ENCODE assay signal across 9 cellular contexts in the genomic region with DNA sequence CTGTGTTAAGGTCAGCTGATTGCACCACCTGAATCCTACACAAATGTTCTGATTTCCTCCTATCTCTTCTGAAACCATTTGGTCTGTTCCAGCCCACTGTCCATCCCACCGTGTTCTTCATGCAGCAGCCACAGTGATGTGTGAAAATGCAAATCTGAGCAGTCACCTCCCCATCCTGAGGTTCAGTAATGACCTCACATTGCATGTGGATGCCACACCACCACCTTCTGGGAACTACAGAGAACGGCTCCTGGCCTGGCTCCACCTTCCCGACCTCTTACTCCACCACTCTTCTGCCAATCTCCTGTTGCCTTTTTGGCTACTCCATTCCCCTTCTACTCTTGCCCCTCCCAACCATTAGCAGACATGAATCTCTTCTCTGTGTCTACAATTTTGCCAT.
DNase-seq lines count a peak whose midpoint lies in the region; ATAC-seq and TF ChIP-seq lines count a peak whose summit lies in the region.
"Had no signal": no experiment of that assay in that cellular context is flagged by ENCODE, and none has a peak within 500 bp of the region (broad histone marks: within the 10 kb centered on the region; RNA-seq: fewer than 3 reads in every experiment).

No MANE protein-coding gene starts in this region.

- no TSS peak for BruUV-seq in PC-3 (replicated peaks; lab: Mats Ljungman, UMichigan)

- WGBS in lower leg skin, 2 donors = 56 to 66% methylated on average over 3 of the region's 3 CpGs

- peaks cover 26% of the 10 kb centered on the region; the same call in 1 of the 2 replicates for H3K36me3 ChIP-seq in PC-3 (ENCODE audit: low read depth, low read length)

- no peak for TF ChIP-seq CTCF in GM13976 (IDR thresholded peaks at IDR 0.05; ENCODE audit: borderline replicate concordance, control extremely low read depth, extremely low read depth, insufficient read depth, missing control alignments)
- TF ChIP-seq CTCF in PC-3 (conservative IDR thresholded peaks at IDR 0.05; ENCODE audit: low read depth, low read length) = 0 out of 2 replicates have a peak, but pooled peaks have one; percentile 16
- no peak for TF ChIP-seq CTCF in lower leg skin (IDR thresholded peaks at IDR 0.05)

- in situ Hi-C loops in GM13976 (cut with MboI; ENCODE audit: low sequenced_read_pairs, unreplicated experiment) = no loop called here

- no peak overlapping the region for H3K9ac ChIP-seq in PC-3 (ENCODE audit: low read length)

- intact Hi-C loops in PC-3 (cut with micrococcal nuclease) (loop anchor here (5.0 kb wide), 1 partner anchor 70 kb away; no protein-coding TSS in a partner anchor), lower leg skin (cut with DNase I; ENCODE audit: low total_unique reads) (no loop called here)
- intact Hi-C loops in activated CD4-positive, alpha-beta memory T cell treated with anti-CD3 and anti-CD28 coated beads for 36 hours (cut with micrococcal nuclease) = no loop called here

- no peak overlapping the region for H3K4me2 ChIP-seq in PC-3 (ENCODE audit: low read length)

- no peak overlapping the region for H3K27ac ChIP-seq in PC-3 (ENCODE audit: low read length)

- H3F3A ChIP-seq in PC-3 (ENCODE audit: low read length, unreplicated experiment) = no peaks in the 10 kb centered on the region

- H3K4me1 ChIP-seq in PC-3 (ENCODE audit: insufficient read depth, low read length) = no peaks in the 10 kb centered on the region

- no peaks in the 10 kb centered on the region for H4K20me1 ChIP-seq in PC-3 (ENCODE audit: low read length)

- ATAC-seq in PC-3 (peak; percentile 30; the same call in 1 of the 2 replicates), HG02763 (IDR thresholded peaks at IDR 0.05; ENCODE audit: unreplicated experiment) (no peak)
- ATAC-seq: activated CD8-positive, alpha-beta memory T cell treated with anti-CD3 and anti-CD28 coated beads, Interleukin-2, amount 10 ng/mL, durations not matched to agents 7 days and 5 days had no signal

- no peaks in the 10 kb centered on the region for H3K27me3 ChIP-seq in PC-3 (ENCODE audit: low read length)

- no peak overlapping the region for H3K4me3 Mint-ChIP-seq in activated CD4-positive, alpha-beta memory T cell treated with anti-CD3 and anti-CD28 coated beads for 36 hours
- H3K4me3 Mint-ChIP-seq: activated CD8-positive, alpha-beta memory T cell treated with anti-CD3 and anti-CD28 coated beads, Interleukin-2, amount 10 ng/mL, durations not matched to agents 7 days and 5 days had no signal

- H3K27me3 Mint-ChIP-seq in activated CD4-positive, alpha-beta memory T cell treated with anti-CD3 and anti-CD28 coated beads for 36 hours = no peaks in the 10 kb centered on the region
- H3K27me3 Mint-ChIP-seq: activated CD8-positive, alpha-beta memory T cell treated with anti-CD3 and anti-CD28 coated beads, Interleukin-2, amount 10 ng/mL, durations not matched to agents 7 days and 5 days had no signal

- H3K9me2 ChIP-seq in PC-3 (replicated peaks; ENCODE audit: low read length) = no peaks in the 10 kb centered on the region

- H3K4me3 ChIP-seq in PC-3 (ENCODE audit: low read length) (no peak overlapping the region), lower leg skin (ENCODE audit: low read depth, poor library complexity, severe bottlenecking) (no peak overlapping the region)

- TF ChIP-seq POLR2A in lower leg skin (IDR thresholded peaks at IDR 0.05) = no peak

- DNase-seq in GM13976 (ENCODE audit: low spot score) (peak; percentile 55), H4 (ENCODE audit: low spot score) (peak; percentile 82), PC-3 (no peak), kidney tubule cell (ENCODE audit: low spot score) (peak; percentile 26), NCI-H1694 treated with DMSO at 0.1 percent for 48 hours (lab: John Stamatoyannopoulos, UW) (no peak), lower leg skin (ENCODE audit: low spot score in 2 of 2) (no peak)
- DNase-seq in activated CD4-positive, alpha-beta memory T cell treated with anti-CD3 and anti-CD28 coated beads for 36 hours = no peak
- DNase-seq: activated CD8-positive, alpha-beta memory T cell treated with anti-CD3 and anti-CD28 coated beads, Interleukin-2, amount 10 ng/mL, durations not matched to agents 7 days and 5 days had no signal

- H3K9me3 ChIP-seq in PC-3 (ENCODE audit: low read length) = no peaks in the 10 kb centered on the region

- H3K36me3 Mint-ChIP-seq in activated CD4-positive, alpha-beta memory T cell treated with anti-CD3 and anti-CD28 coated beads for 36 hours = no peaks in the 10 kb centered on the region
- H3K36me3 Mint-ChIP-seq: activated CD8-positive, alpha-beta memory T cell treated with anti-CD3 and anti-CD28 coated beads, Interleukin-2, amount 10 ng/mL, durations not matched to agents 7 days and 5 days had no signal

- H3K27ac Mint-ChIP-seq in activated CD4-positive, alpha-beta memory T cell treated with anti-CD3 and anti-CD28 coated beads for 36 hours = no peak overlapping the region
- H3K27ac Mint-ChIP-seq: activated CD8-positive, alpha-beta memory T cell treated with anti-CD3 and anti-CD28 coated beads, Interleukin-2, amount 10 ng/mL, durations not matched to agents 7 days and 5 days had no signal

- CTCF ChIA-PET in PC-3 (lab: Charles Lee) = no interaction called here
- CTCF ChIA-PET in activated CD4-positive, alpha-beta memory T cell treated with anti-CD3 and anti-CD28 coated beads for 36 hours (lab: Charles Lee) = no interaction called here

- H3K9me3 Mint-ChIP-seq in activated CD4-positive, alpha-beta memory T cell treated with anti-CD3 and anti-CD28 coated beads for 36 hours = no peaks in the 10 kb centered on the region

- no peaks in the 10 kb centered on the region for H3K4me1 Mint-ChIP-seq in activated CD4-positive, alpha-beta memory T cell treated with anti-CD3 and anti-CD28 coated beads for 36 hours (ENCODE audit: low read depth)
- H3K4me1 Mint-ChIP-seq: activated CD8-positive, alpha-beta memory T cell treated with anti-CD3 and anti-CD28 coated beads, Interleukin-2, amount 10 ng/mL, durations not matched to agents 7 days and 5 days had no signal

- H2AFZ ChIP-seq in PC-3 (ENCODE audit: low read length) = no peak overlapping the region

- POLR2A ChIA-PET in PC-3 (lab: Charles Lee; ENCODE audit: unreplicated experiment) = no interaction called here
- POLR2A ChIA-PET in activated CD4-positive, alpha-beta memory T cell treated with anti-CD3 and anti-CD28 coated beads for 36 hours (lab: Charles Lee) = no interaction called here

- no peaks in the 10 kb centered on the region for H3K79me2 ChIP-seq in PC-3 (ENCODE audit: low read length)

Comparison
In these comparisons a context has a peak if more than half of its experiments do, and no peak if none do; other contexts are left out.
1. DNase-seq: peak in GM13976 (single experiment), H4 (single experiment) and kidney tubule cell (single experiment); none in PC-3 (single experiment), activated CD4-positive, alpha-beta memory T cell treated with anti-CD3 and anti-CD28 coated beads for 36 hours (single experiment), NCI-H1694 treated with DMSO at 0.1 percent for 48 hours (single experiment) and lower leg skin (0 of 2).